In the genomic region with DNA sequence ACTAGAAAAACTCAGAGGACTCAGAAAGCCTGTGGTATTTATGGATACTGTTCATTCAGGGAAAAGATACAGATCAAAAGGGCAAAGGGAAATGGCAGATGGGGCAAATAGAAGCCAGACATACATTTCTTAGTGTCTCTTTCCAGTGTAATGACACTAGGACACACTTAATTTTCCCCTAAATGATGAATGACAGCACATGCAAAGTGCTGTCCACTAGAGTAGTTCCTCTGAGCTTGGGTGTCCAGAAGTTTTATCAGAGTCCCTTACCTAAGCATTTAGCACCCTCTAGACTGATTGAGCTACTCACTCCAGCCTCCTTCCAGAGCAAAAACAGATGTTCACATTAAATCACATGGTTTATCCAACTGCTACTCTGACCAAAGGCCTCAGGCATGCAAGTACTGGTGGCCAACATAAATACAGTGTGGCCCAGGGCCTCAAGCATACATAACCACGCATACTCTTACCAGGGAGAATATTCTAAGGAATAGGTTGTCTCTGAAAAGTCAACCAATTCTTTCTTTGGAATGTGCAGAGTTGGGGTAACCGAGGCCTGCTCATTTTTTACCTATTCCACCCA, we compare ENCODE assay signal across 1 cellular context.
TF ChIP-seq lines count a peak whose summit lies in the region.

No MANE protein-coding gene starts in this region.

TF ChIP-seq in SK-N-SH, 30 proteins besides CTCF, POLR2A, EP300 and RAD21 (continued from another document):
- TF ChIP-seq TEAD4 (IDR thresholded peaks at IDR 0.05; ENCODE audit: borderline replicate concordance, insufficient read depth) (0 out of 2 replicates have a peak, but pooled peaks have one; percentile 32), RFX5 (IDR thresholded peaks at IDR 0.05; ENCODE audit: low read length) (no peak), RXRA (IDR thresholded peaks at IDR 0.05; ENCODE audit: borderline replicate concordance, low read depth) (0 out of 2 replicates have a peak, but pooled peaks have one; percentile 15), RCOR1 (IDR thresholded peaks at IDR 0.05; ENCODE audit: low read length) (no peak; the same call in 1 of the 2 replicates), FOXM1 (IDR thresholded peaks at IDR 0.05; ENCODE audit: low read depth) (no peak), EZH2phosphoT487 (IDR thresholded peaks at IDR 0.05; ENCODE audit: borderline replicate concordance, low read depth) (no peak), TCF12 (IDR thresholded peaks at IDR 0.05) (peak; percentile 90)
- TF ChIP-seq, protein P1, sequence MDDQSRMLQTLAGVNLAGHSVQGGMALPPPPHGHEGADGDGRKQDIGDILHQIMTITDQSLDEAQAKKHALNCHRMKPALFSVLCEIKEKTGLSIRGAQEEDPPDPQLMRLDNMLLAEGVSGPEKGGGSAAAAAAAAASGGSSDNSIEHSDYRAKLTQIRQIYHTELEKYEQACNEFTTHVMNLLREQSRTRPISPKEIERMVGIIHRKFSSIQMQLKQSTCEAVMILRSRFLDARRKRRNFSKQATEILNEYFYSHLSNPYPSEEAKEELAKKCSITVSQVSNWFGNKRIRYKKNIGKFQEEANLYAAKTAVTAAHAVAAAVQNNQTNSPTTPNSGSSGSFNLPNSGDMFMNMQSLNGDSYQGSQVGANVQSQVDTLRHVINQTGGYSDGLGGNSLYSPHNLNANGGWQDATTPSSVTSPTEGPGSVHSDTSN (IDR thresholded peaks at IDR 0.05): peak; percentile 36; the same call in 1 of the 2 replicates
- TF ChIP-seq, protein P2, sequence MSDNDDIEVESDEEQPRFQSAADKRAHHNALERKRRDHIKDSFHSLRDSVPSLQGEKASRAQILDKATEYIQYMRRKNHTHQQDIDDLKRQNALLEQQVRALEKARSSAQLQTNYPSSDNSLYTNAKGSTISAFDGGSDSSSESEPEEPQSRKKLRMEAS (IDR thresholded peaks at IDR 0.05; ENCODE audit: low read depth): peak; percentile 73
TF ChIP-seq in SK-N-SH: peak in this region for 8.
